In the genomic region with DNA sequence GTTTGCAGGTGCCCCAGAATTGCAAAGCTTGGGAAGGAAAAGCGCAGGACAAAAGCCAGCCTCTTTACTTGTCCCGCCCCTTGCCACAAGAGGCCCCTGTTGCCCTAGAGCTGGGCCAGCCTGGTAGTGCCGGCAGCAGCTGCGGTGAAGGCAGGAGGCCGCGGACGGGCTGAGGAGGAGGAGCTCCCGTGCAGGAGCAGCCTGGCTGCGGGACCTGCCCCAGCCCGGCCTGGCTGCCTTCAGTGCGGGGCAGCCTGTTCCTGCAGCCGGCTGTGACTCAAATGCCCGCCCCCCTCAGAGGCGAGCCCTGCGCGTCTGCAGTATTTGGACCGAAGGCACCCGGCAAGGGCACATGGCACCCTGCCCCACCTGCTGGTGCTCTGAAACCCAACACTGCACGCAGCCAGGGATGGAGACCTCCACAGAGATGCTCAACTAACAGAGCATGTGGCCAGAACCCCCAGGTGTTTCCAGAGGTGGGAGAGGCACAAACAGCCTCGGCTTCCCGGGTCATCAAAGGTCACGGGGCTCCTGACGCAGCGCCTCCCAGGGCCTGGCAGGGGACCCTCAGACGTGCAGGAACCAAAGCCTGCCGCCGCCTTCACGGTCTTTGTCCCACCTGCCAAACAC, we compare ENCODE assay signal across 8 cellular contexts. TPM values are rescaled to one million over a fixed set of nuclear protein-coding genes. Genes with fewer than 3 reads are reported as not detected.
DNase-seq lines count a peak whose midpoint lies in the region; ATAC-seq and TF ChIP-seq lines count a peak whose summit lies in the region.

No MANE protein-coding gene starts in this region.

- H3K36me3 ChIP-seq in right lobe of liver: peaks cover 0 to 22% (median 3%) of the 10 kb centered on the region in 4 donors

- TF ChIP-seq CTCF in dorsolateral prefrontal cortex (IDR thresholded peaks at IDR 0.05 in 54 of 56, conservative IDR thresholded peaks at IDR 0.05 in 2 of 56; ENCODE audit: low read depth in 1 of 56, partially characterized antibody in 56 of 56) (peak in 53 of 56 donors; percentile 18 to 70 (median 57)), right lobe of liver (IDR thresholded peaks at IDR 0.05) (peak; percentile 22 to 53 (median 38))

- intact Hi-C loops in dorsolateral prefrontal cortex (cut with DNase I) (loop anchor here (2.0 to 10.0 kb wide), 3 partner anchors 70 to 174 kb away; a partner anchor contains a TSS), right lobe of liver (cut with DNase I) (no loop called here)

- H3K4me1 Mint-ChIP-seq in T-helper 17 cell: peaks cover 3% of the 10 kb centered on the region
- peaks cover 6% of the 10 kb centered on the region for H3K4me1 Mint-ChIP-seq in stimulated activated effector memory CD8-positive, alpha-beta T cell treated with anti-CD3 and anti-CD28 coated beads, Interleukin-12 subunit alpha, Interleukin-12 subunit beta, amount 100 ng/mL, for 72 hours

- no peaks in the 10 kb centered on the region for H3K9me3 Mint-ChIP-seq in stimulated activated effector memory CD8-positive, alpha-beta T cell treated with anti-CD3 and anti-CD28 coated beads, Interleukin-12 subunit alpha, Interleukin-12 subunit beta, amount 100 ng/mL, for 72 hours

- no peak overlapping the region for H3K4me3 Mint-ChIP-seq in T-helper 17 cell
- no peak overlapping the region for H3K4me3 Mint-ChIP-seq in stimulated activated effector memory CD8-positive, alpha-beta T cell treated with anti-CD3 and anti-CD28 coated beads, Interleukin-12 subunit alpha, Interleukin-12 subunit beta, amount 100 ng/mL, for 72 hours

- ATAC-seq in GM21360 (IDR thresholded peaks at IDR 0.05; ENCODE audit: unreplicated experiment) (peak; percentile 69), T-helper 17 cell (peak; percentile 95), right lobe of liver (peak; percentile 67 to 83 (median 78))
- peak; percentile 79 for ATAC-seq in stimulated activated effector memory CD8-positive, alpha-beta T cell treated with anti-CD3 and anti-CD28 coated beads, Interleukin-12 subunit alpha, Interleukin-12 subunit beta, amount 100 ng/mL, for 72 hours

- no peaks in the 10 kb centered on the region for H3K27me3 Mint-ChIP-seq in T-helper 17 cell

- DNase-seq in EH (ENCODE audit: low read depth) (peak; percentile 41), HT-29 (ENCODE audit: low spot score) (peak; percentile 80), T-helper 17 cell (peak in 2 of 3 donors; percentile 40 to 53), dorsolateral prefrontal cortex (peak; percentile 46 to 91 (median 73)), right lobe of liver (peak; percentile 70 to 89 (median 79)), amniotic stem cell (lab: John Stamatoyannopoulos, UW) (no peak)
- no peak for DNase-seq in stimulated activated effector memory CD8-positive, alpha-beta T cell treated with anti-CD3 and anti-CD28 coated beads, Interleukin-12 subunit alpha, Interleukin-12 subunit beta, amount 100 ng/mL, for 72 hours (ENCODE audit: low spot score in 2 of 2)

- H3K9me3 ChIP-seq in T-helper 17 cell (ENCODE audit: control insufficient read depth, low read length, poor library complexity, severe bottlenecking): no peaks in the 10 kb centered on the region
- no peaks in the 10 kb centered on the region for H3K9me3 ChIP-seq in right lobe of liver

- H3K36me3 Mint-ChIP-seq in T-helper 17 cell (ENCODE audit: low read depth): peaks cover 2% of the 10 kb centered on the region
- H3K36me3 Mint-ChIP-seq in stimulated activated effector memory CD8-positive, alpha-beta T cell treated with anti-CD3 and anti-CD28 coated beads, Interleukin-12 subunit alpha, Interleukin-12 subunit beta, amount 100 ng/mL, for 72 hours: peaks cover 83% of the 10 kb centered on the region

- H3K4me1 ChIP-seq in right lobe of liver: peaks cover 0 to 44% (median 17%) of the 10 kb centered on the region in 4 donors

- WGBS in right lobe of liver (ENCODE audit: insufficient coverage, low coverage, low lambda C conversion rate, missing lambda C conversion rate): no CpG with 5 or more reads among the region's 28 CpGs

- TF ChIP-seq POLR2A in right lobe of liver (IDR thresholded peaks at IDR 0.05): no peak

- H3K27ac ChIP-seq in dorsolateral prefrontal cortex (peak overlapping the region in 44 of 59 donors; percentile 1 to 70 (median 40)), right lobe of liver (peak overlapping the region in 2 of 3 donors; percentile 41 to 85)

- H3K4me3 ChIP-seq in dorsolateral prefrontal cortex (peak overlapping the region in 7 of 59 donors; percentile 3 to 35 (median 25)), right lobe of liver (no peak overlapping the region)

- H3K27me3 ChIP-seq in dorsolateral prefrontal cortex (no peaks in the 10 kb centered on the region), right lobe of liver (no peaks in the 10 kb centered on the region)

- no peak overlapping the region for H3K27ac Mint-ChIP-seq in T-helper 17 cell
- H3K27ac Mint-ChIP-seq in stimulated activated effector memory CD8-positive, alpha-beta T cell treated with anti-CD3 and anti-CD28 coated beads, Interleukin-12 subunit alpha, Interleukin-12 subunit beta, amount 100 ng/mL, for 72 hours: peak overlapping the region; percentile 50

RNA-seq across cellular contexts. Expression of a gene that starts 29.7 kb away (rescaled TPM):
- total RNA-seq in HT-29 (2014; rRNA removed; shearing (Covaris generic)): 43.3 and 44.5 TPM in 2 replicates
- total RNA-seq in T-helper 17 cell (10 to 100 TPM; 17.7 to 22.9 TPM), dorsolateral prefrontal cortex (10 to 100 TPM; 39.9 to 64.4 (median 50.7) TPM), right lobe of liver (10 to 100 TPM; 24.2 to 41.9 (median 29.9) TPM)

Comparison
In these comparisons a context has a peak if more than half of its experiments do, and no peak if none do; other contexts are left out.
1. DNase-seq: peak in EH (single experiment), HT-29 (single experiment), T-helper 17 cell (2 of 3), dorsolateral prefrontal cortex (10 of 10) and right lobe of liver (3 of 3); none in stimulated activated effector memory CD8-positive, alpha-beta T cell treated with anti-CD3 and anti-CD28 coated beads, Interleukin-12 subunit alpha, Interleukin-12 subunit beta, amount 100 ng/mL, for 72 hours (0 of 2) and amniotic stem cell (single experiment).
2. intact Hi-C loops: an anchor here in dorsolateral prefrontal cortex (2.0 to 10.0 kb wide); none called in right lobe of liver.
3. Peak in every context shown above with its lines, with median percentiles within 50 percentile points of each other: ATAC-seq.